ENCODE assay signal across 1 cellular context in genomic region chr1:198543670-198544260, GRCh38.
TF ChIP-seq lines count a peak whose summit lies in the region.

No MANE protein-coding gene starts in this region.

TF ChIP-seq in GM12878, 131 proteins besides CTCF, POLR2A, EP300 and RAD21 (continued from another document and continues in another):
- TF ChIP-seq ELK1 (IDR thresholded peaks at IDR 0.05; ENCODE audit: low read depth, low read length) (no peak), MEF2B (IDR thresholded peaks at IDR 0.05; ENCODE audit: partially characterized antibody, poor library complexity, severe bottlenecking) (peak; percentile 20), CREM (IDR thresholded peaks at IDR 0.05; ENCODE audit: low read depth) (peak; percentile 24; the same call in 1 of the 2 replicates), RB1 (IDR thresholded peaks at IDR 0.05; ENCODE audit: borderline replicate concordance) (no peak), SUPT20H (IDR thresholded peaks at IDR 0.05; ENCODE audit: borderline replicate concordance, control insufficient read depth, low read depth, low read length) (no peak), NFXL1 (IDR thresholded peaks at IDR 0.05; ENCODE audit: borderline replicate concordance) (no peak), KDM1A (IDR thresholded peaks at IDR 0.05; ENCODE audit: borderline replicate concordance) (no peak), SUZ12 (IDR thresholded peaks at IDR 0.05; ENCODE audit: unreplicated experiment) (no peak), PRDM15 (CRISPR knock-in tag; IDR thresholded peaks at IDR 0.05) (no peak), ZNF384 (IDR thresholded peaks at IDR 0.05; ENCODE audit: borderline replicate concordance, low read depth, low read length) (no peak), IRF4 (IDR thresholded peaks at IDR 0.05; ENCODE audit: low read depth, low read length) (no peak), REST (IDR thresholded peaks at IDR 0.05; ENCODE audit: low read depth, low read length) (no peak), YBX1 (IDR thresholded peaks at IDR 0.05) (no peak), NFIC (IDR thresholded peaks at IDR 0.05; ENCODE audit: low read depth, low read length) (peak; percentile 61), ZNF207 (IDR thresholded peaks at IDR 0.05; ENCODE audit: borderline replicate concordance) (no peak), SIX5 (IDR thresholded peaks at IDR 0.05; ENCODE audit: low read depth, low read length, severe bottlenecking) (no peak), JUNB (IDR thresholded peaks at IDR 0.05) (peak; percentile 82), EGR1 (IDR thresholded peaks at IDR 0.05; ENCODE audit: borderline replicate concordance in 1 of 2, low read depth in 2 of 2, low read length in 2 of 2) (no peak), ZNF592 (IDR thresholded peaks at IDR 0.05) (no peak), ZNF687 (IDR thresholded peaks at IDR 0.05) (peak; percentile 84), SRF (IDR thresholded peaks at IDR 0.05; ENCODE audit: low read depth in 2 of 2, low read length in 2 of 2) (no peak), MTA3 (IDR thresholded peaks at IDR 0.05; ENCODE audit: borderline replicate concordance, low read length) (no peak), CREB1 (IDR thresholded peaks at IDR 0.05; ENCODE audit: low read depth) (no peak), STAT1 (conservative IDR thresholded peaks at IDR 0.05) (no peak), SKIL (IDR thresholded peaks at IDR 0.05; ENCODE audit: low read depth, poor library complexity, severe bottlenecking) (no peak), EZH2 (IDR thresholded peaks at IDR 0.05; ENCODE audit: borderline replicate concordance, control insufficient read depth, low read depth, low read length) (no peak), MXI1 (IDR thresholded peaks at IDR 0.05; ENCODE audit: low read depth, low read length) (no peak), ZBED1 (IDR thresholded peaks at IDR 0.05; ENCODE audit: borderline replicate concordance) (no peak), CBX3 (IDR thresholded peaks at IDR 0.05; ENCODE audit: borderline replicate concordance, low read depth) (no peak), SMAD5 (IDR thresholded peaks at IDR 0.05; ENCODE audit: low read depth) (no peak), CEBPB (IDR thresholded peaks at IDR 0.05; ENCODE audit: borderline replicate concordance in 1 of 2, low read depth in 2 of 2, low read length in 2 of 2) (0 out of 4 replicates have a peak, but pooled peaks of 1 of the 2 experiments have one; percentile 32), NKRF (conservative IDR thresholded peaks at IDR 0.05) (no peak), NR2F1 (conservative IDR thresholded peaks at IDR 0.05) (no peak), MEF2A (IDR thresholded peaks at IDR 0.05; ENCODE audit: insufficient read depth, low read depth, low read length) (peak; percentile 65; the same call in 1 of the 2 replicates)
